ENCODE assay signal across 29 cellular contexts in genomic region chr2:83478037-83478436, GRCh38.
"Had no signal": no experiment of that assay in that cellular context is flagged by ENCODE, and none has a peak within 500 bp of the region (broad histone marks: within the 10 kb centered on the region; RNA-seq: fewer than 3 reads in every experiment).

No MANE protein-coding gene starts in this region.

- H3K79me2 ChIP-seq: hepatocyte had no signal

- H3K4me3 Mint-ChIP-seq: naive B cell; natural killer cell; nephron progenitor cell; neural progenitor cell; stimulated activated memory B cell treated with anti-CD40 and anti-IgM and Interleukin-4, amounts not matched to agents 10 μg/mL and 1 μg/mL and 100 μg/mL, for 72 hours; stimulated activated naive CD8-positive, alpha-beta T cell treated with anti-CD3 and anti-CD28 coated beads, Interleukin-15, amount 100 ng/mL, for 72 hours; type B pancreatic cell had no signal

- H3K4me3 ChIP-seq: heart right ventricle, hepatocyte, lower lobe of right lung, neural progenitor cell, prostate gland, sigmoid colon, smooth muscle cell, tibial nerve, uterus had no signal

- H3K36me3 Mint-ChIP-seq: naive B cell; natural killer cell; neural progenitor cell; stimulated activated memory B cell treated with anti-CD40 and anti-IgM and Interleukin-4, amounts not matched to agents 10 μg/mL and 1 μg/mL and 100 μg/mL, for 72 hours; type B pancreatic cell had no signal

- H3K9me3 Mint-ChIP-seq: nephron progenitor cell; neural progenitor cell; stimulated activated memory B cell treated with anti-CD40 and anti-IgM and Interleukin-4, amounts not matched to agents 10 μg/mL and 1 μg/mL and 100 μg/mL, for 72 hours; type B pancreatic cell had no signal

- H3K4me1 Mint-ChIP-seq: naive B cell; natural killer cell; nephron progenitor cell; neural progenitor cell; stimulated activated memory B cell treated with anti-CD40 and anti-IgM and Interleukin-4, amounts not matched to agents 10 μg/mL and 1 μg/mL and 100 μg/mL, for 72 hours; stimulated activated naive CD8-positive, alpha-beta T cell treated with anti-CD3 and anti-CD28 coated beads, Interleukin-15, amount 100 ng/mL, for 72 hours had no signal

- H3K4me2 ChIP-seq: hepatocyte, neural progenitor cell, smooth muscle cell had no signal

- H3K9ac ChIP-seq: neural progenitor cell had no signal

- H3K9me3 ChIP-seq: heart right ventricle, lower lobe of right lung, neutrophil, prostate gland, sigmoid colon, tibial nerve, uterus had no signal

- DNase-seq: heart right ventricle; islet precursor cell; left ventricle myocardium superior; lower lobe of right lung; mammary epithelial cell; mesenchymal stem cell; naive B cell; natural killer cell; nephron progenitor cell; occipital lobe; retina; right cardiac atrium; sigmoid colon; stimulated activated CD4-positive, alpha-beta T cell treated with anti-CD3 and anti-CD28 coated beads, Interleukin-1b, Interleukin-23, amount 100 ng/mL, for 48 hours; stimulated activated CD4-positive, alpha-beta T cell treated with anti-CD3 and anti-CD28 coated beads, Interleukin-2, amount 100 ng/mL, for 48 hours; stimulated activated CD4-positive, alpha-beta T cell treated with anti-CD3 and anti-CD28 coated beads, Interleukin-4, amount 100 ng/mL, for 4 hours; stimulated activated CD8-positive, alpha-beta memory T cell treated with anti-CD3 and anti-CD28 coated beads, Interleukin-4, amount 100 ng/mL, for 48 hours; stimulated activated naive CD4-positive, alpha-beta T cell treated with Interleukin-2 at 50 U/mL for 16 hours; stimulated activated naive CD8-positive, alpha-beta T cell treated with anti-CD3 and anti-CD28 coated beads, Interleukin-15, amount 100 ng/mL, for 72 hours; substantia nigra; uterus had no signal

- H3K27me3 ChIP-seq: heart right ventricle, hepatocyte, neural progenitor cell, neutrophil, sigmoid colon, tibial nerve, uterus had no signal

- H3K27ac ChIP-seq: heart right ventricle, hepatocyte, lower lobe of right lung, neural progenitor cell, neutrophil, prostate gland, sigmoid colon, tibial nerve, uterus had no signal

- H3K27ac Mint-ChIP-seq: naive B cell; natural killer cell; nephron progenitor cell; neural progenitor cell; stimulated activated memory B cell treated with anti-CD40 and anti-IgM and Interleukin-4, amounts not matched to agents 10 μg/mL and 1 μg/mL and 100 μg/mL, for 72 hours; stimulated activated naive CD8-positive, alpha-beta T cell treated with anti-CD3 and anti-CD28 coated beads, Interleukin-15, amount 100 ng/mL, for 72 hours; type B pancreatic cell had no signal

- ATAC-seq: heart right ventricle; left ventricle myocardium superior; lower lobe of right lung; natural killer cell; right cardiac atrium; stimulated activated memory B cell treated with anti-CD40 and anti-IgM and Interleukin-4, amounts not matched to agents 10 μg/mL and 1 μg/mL and 100 μg/mL, for 72 hours; stimulated activated naive CD8-positive, alpha-beta T cell treated with anti-CD3 and anti-CD28 coated beads, Interleukin-15, amount 100 ng/mL, for 72 hours had no signal

- H3K36me3 ChIP-seq: heart right ventricle, lower lobe of right lung, neural progenitor cell, neutrophil, prostate gland, sigmoid colon, tibial nerve, uterus had no signal

- H3K4me1 ChIP-seq: heart right ventricle, lower lobe of right lung, neural progenitor cell, prostate gland, sigmoid colon, tibial nerve, uterus had no signal

- H3K27me3 Mint-ChIP-seq: naive B cell; stimulated activated memory B cell treated with anti-CD40 and anti-IgM and Interleukin-4, amounts not matched to agents 10 μg/mL and 1 μg/mL and 100 μg/mL, for 72 hours; stimulated activated naive CD8-positive, alpha-beta T cell treated with anti-CD3 and anti-CD28 coated beads, Interleukin-15, amount 100 ng/mL, for 72 hours; type B pancreatic cell had no signal

- H2AFZ ChIP-seq: hepatocyte, neural progenitor cell had no signal
